Comparison of ENCODE assay signal across 27 cellular contexts in the genomic region with DNA sequence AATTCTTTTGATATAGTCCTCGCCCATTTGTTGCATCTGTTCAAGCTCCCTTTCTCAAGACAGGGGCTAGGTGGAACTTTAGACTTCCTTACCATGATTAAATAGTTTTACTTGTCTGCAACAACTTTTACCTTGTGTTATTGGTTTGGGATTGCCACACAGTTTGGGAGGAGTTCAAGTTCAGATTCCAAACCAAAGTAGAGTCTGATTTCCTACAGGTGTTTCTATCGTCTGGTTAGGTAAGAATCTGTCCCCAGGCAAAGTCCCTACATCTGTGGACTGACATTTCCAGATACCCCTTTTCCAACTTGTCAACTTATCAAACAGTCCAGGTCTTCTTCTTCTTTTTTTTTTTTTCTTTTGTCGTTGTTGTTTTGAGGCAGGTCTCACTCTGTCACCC.
"Had no signal": no experiment of that assay in that cellular context is flagged by ENCODE, and none has a peak within 500 bp of the region (broad histone marks: within the 10 kb centered on the region; RNA-seq: fewer than 3 reads in every experiment).

No MANE protein-coding gene starts in this region.

- H3K4me3 ChIP-seq: stomach, suprapubic skin, testis, thoracic aorta, thyroid gland, tibial artery, tibial nerve, transverse colon, upper lobe of left lung, upper lobe of right lung, uterus, vagina had no signal

- H3K27me3 ChIP-seq: stomach, suprapubic skin, testis, thyroid gland, tibial artery, tibial nerve, transverse colon, upper lobe of left lung, upper lobe of right lung, uterus, vagina had no signal

- DNase-seq: stimulated activated CD4-positive, alpha-beta T cell treated with anti-CD3 and anti-CD28 coated beads, Interleukin-2, amount 100 ng/mL, for 48 hours; stimulated activated CD4-positive, alpha-beta T cell treated with anti-CD3 and anti-CD28 coated beads, Interleukin-4, amount 100 ng/mL, for 1 hour; stimulated activated CD4-positive, alpha-beta T cell treated with anti-CD3 and anti-CD28 coated beads, Interleukin-4, amount 100 ng/mL, for 24 hours; stimulated activated CD4-positive, alpha-beta T cell treated with anti-CD3 and anti-CD28 coated beads, Interleukin-4, amount 100 ng/mL, for 4 hours; stimulated activated CD8-positive, alpha-beta memory T cell treated with anti-CD3 and anti-CD28 coated beads, Interleukin-4, amount 100 ng/mL, for 48 hours; stimulated activated naive B cell treated with anti-CD40 and anti-IgM and Interleukin-4, amounts not matched to agents 10 μg/mL and 1 μg/mL and 100 μg/mL, for 72 hours; stimulated activated naive CD4-positive, alpha-beta T cell; stimulated activated naive CD4-positive, alpha-beta T cell treated with Interleukin-2 at 50 U/mL for 16 hours; stimulated activated naive CD8-positive, alpha-beta T cell treated with anti-CD3 and anti-CD28 coated beads, Interleukin-15, amount 100 ng/mL, for 72 hours; stimulated activated naive CD8-positive, alpha-beta T cell treated with anti-CD3 and anti-CD28 coated beads, Interleukin-15, Interleukin-2, amounts not matched to agents 100 U/mL and 50 U/mL, for 24 hours; stomach; substantia nigra; testis; thyroid gland; tibial artery; transverse colon; trophoblast cell; upper lobe of left lung; upper lobe of right lung; uterus had no signal

- FAIRE-seq: urothelium cell line had no signal

- ATAC-seq: stimulated activated effector memory CD8-positive, alpha-beta T cell treated with anti-CD3 and anti-CD28 coated beads, Interleukin-12 subunit alpha, Interleukin-12 subunit beta, amount 100 ng/mL, for 72 hours; stimulated activated memory B cell treated with anti-CD40 and anti-IgM and Interleukin-4, amounts not matched to agents 10 μg/mL and 1 μg/mL and 100 μg/mL, for 72 hours; stimulated activated naive B cell treated with anti-CD40 and anti-IgM and Interleukin-4, amounts not matched to agents 10 μg/mL and 1 μg/mL and 100 μg/mL, for 72 hours; stimulated activated naive CD8-positive, alpha-beta T cell treated with anti-CD3 and anti-CD28 coated beads, Interleukin-15, amount 100 ng/mL, for 72 hours; stimulated activated naive CD8-positive, alpha-beta T cell treated with anti-CD3 and anti-CD28 coated beads, Interleukin-15, Interleukin-2, amounts not matched to agents 100 U/mL and 50 U/mL, for 24 hours; upper lobe of right lung had no signal

- H3K27ac ChIP-seq: stomach, suprapubic skin, testis, thoracic aorta, thyroid gland, tibial artery, tibial nerve, transverse colon, upper lobe of left lung, upper lobe of right lung, uterus, vagina had no signal

- H3K4me1 ChIP-seq: stomach, suprapubic skin, testis, thyroid gland, tibial artery, tibial nerve, transverse colon, upper lobe of left lung, upper lobe of right lung, uterus, vagina had no signal

- H3K36me3 ChIP-seq: stomach, suprapubic skin, thoracic aorta, thyroid gland, tibial artery, tibial nerve, transverse colon, upper lobe of left lung, upper lobe of right lung, uterus, vagina had no signal

- H3K9me3 ChIP-seq: stomach, suprapubic skin, testis, thoracic aorta, thyroid gland, tibial artery, tibial nerve, transverse colon, upper lobe of left lung, upper lobe of right lung, uterus, vagina had no signal
